ENCODE assay signal across 22 cellular contexts in the genomic region with DNA sequence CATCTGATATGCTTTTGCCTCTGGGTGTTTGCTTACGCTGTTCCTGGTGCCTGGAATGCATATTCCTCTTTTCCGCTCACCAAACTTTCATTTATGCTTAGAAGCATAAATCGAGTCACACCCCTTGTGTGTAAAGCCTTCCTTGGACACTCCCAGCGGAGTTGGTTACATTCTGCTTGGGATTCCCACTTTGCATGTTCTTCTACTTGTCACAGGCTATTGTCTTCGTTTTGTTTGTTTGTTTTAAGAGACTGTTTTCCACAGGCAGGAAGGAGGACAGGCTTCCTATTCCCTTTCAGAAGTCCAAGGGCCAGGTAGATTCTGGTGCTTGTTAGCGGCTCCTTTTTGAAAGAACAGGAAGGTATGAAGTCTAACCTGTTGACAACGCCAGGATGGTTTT.
"Had no signal": no experiment of that assay in that cellular context is flagged by ENCODE, and none has a peak within 500 bp of the region (broad histone marks: within the 10 kb centered on the region; RNA-seq: fewer than 3 reads in every experiment).

No MANE protein-coding gene starts in this region.

- DNase-seq: activated CD4-positive, alpha-beta T cell treated with anti-CD3 and anti-CD28 coated beads for 4 hours; activated CD8-positive, alpha-beta memory T cell treated with anti-CD3 and anti-CD28 coated beads, Interleukin-2, amount 50 U/mL, for 4 hours; activated CD8-positive, alpha-beta T cell treated with anti-CD3 and anti-CD28 coated beads for 36 hours; activated naive CD4-positive, alpha-beta T cell treated with anti-CD3 and anti-CD28 coated beads, Interleukin-2, amount 50 U/mL, for 16 hours; activated naive CD8-positive, alpha-beta T cell treated with anti-CD3 and anti-CD28 coated beads, Interleukin-2, amount 10 ng/mL, durations not matched to agents 7 days and 5 days; anterior cingulate cortex; caudate nucleus; MV-4-11; NCI-H1092 treated with DMSO at 0.1 percent for 48 hours; NCI-H1417 treated with DMSO at 0.1 percent for 48 hours; NCI-H1694; NCI-H2029; NCI-H2107; NCI-H510A treated with DMSO at 0.1 percent for 48 hours; Peyer's patch; SHP77; WERI-Rb-1 had no signal

- H3K27ac ChIP-seq: adrenal gland, Peyer's patch, SJSA1, WERI-Rb-1 had no signal

- H3K4me3 ChIP-seq: adrenal gland, MG63, Peyer's patch, SJSA1 had no signal

- H3K9me3 Mint-ChIP-seq: activated CD8-positive, alpha-beta T cell treated with anti-CD3 and anti-CD28 coated beads for 36 hours; activated naive CD8-positive, alpha-beta T cell treated with anti-CD3 and anti-CD28 coated beads, Interleukin-2, amount 10 ng/mL, durations not matched to agents 7 days and 5 days; T-helper 2 cell treated with Interferon-gamma antibody and Interleukin-4, amounts not matched to agents 5 μg/mL and 100 μg/mL, for 36 hours had no signal

- H3K4me3 Mint-ChIP-seq: activated CD8-positive, alpha-beta T cell treated with anti-CD3 and anti-CD28 coated beads for 36 hours; activated naive CD8-positive, alpha-beta T cell treated with anti-CD3 and anti-CD28 coated beads, Interleukin-2, amount 10 ng/mL, durations not matched to agents 7 days and 5 days; T-helper 2 cell treated with Interferon-gamma antibody and Interleukin-4, amounts not matched to agents 5 μg/mL and 100 μg/mL, for 36 hours had no signal

- H3K27ac Mint-ChIP-seq: activated CD8-positive, alpha-beta T cell treated with anti-CD3 and anti-CD28 coated beads for 36 hours; activated naive CD8-positive, alpha-beta T cell treated with anti-CD3 and anti-CD28 coated beads, Interleukin-2, amount 10 ng/mL, durations not matched to agents 7 days and 5 days; T-helper 2 cell treated with Interferon-gamma antibody and Interleukin-4, amounts not matched to agents 5 μg/mL and 100 μg/mL, for 36 hours had no signal

- H3K9me3 ChIP-seq: adrenal gland, MG63, Peyer's patch, SJSA1 had no signal

- H3K4me1 ChIP-seq: adrenal gland had no signal

- ATAC-seq: activated CD4-positive, CD25-positive, alpha-beta regulatory T cell treated with anti-CD3 and anti-CD28 coated beads, Interleukin-2, amount 50 U/mL, for 24 hours; activated CD8-positive, alpha-beta T cell treated with anti-CD3 and anti-CD28 coated beads for 36 hours had no signal

- H3K27me3 ChIP-seq: adrenal gland, MG63, Peyer's patch, SJSA1 had no signal

- H3K36me3 ChIP-seq: adrenal gland, MG63, Peyer's patch, SJSA1, WERI-Rb-1 had no signal

- H3K36me3 Mint-ChIP-seq: activated naive CD8-positive, alpha-beta T cell treated with anti-CD3 and anti-CD28 coated beads, Interleukin-2, amount 10 ng/mL, durations not matched to agents 7 days and 5 days had no signal
